In the genomic region with DNA sequence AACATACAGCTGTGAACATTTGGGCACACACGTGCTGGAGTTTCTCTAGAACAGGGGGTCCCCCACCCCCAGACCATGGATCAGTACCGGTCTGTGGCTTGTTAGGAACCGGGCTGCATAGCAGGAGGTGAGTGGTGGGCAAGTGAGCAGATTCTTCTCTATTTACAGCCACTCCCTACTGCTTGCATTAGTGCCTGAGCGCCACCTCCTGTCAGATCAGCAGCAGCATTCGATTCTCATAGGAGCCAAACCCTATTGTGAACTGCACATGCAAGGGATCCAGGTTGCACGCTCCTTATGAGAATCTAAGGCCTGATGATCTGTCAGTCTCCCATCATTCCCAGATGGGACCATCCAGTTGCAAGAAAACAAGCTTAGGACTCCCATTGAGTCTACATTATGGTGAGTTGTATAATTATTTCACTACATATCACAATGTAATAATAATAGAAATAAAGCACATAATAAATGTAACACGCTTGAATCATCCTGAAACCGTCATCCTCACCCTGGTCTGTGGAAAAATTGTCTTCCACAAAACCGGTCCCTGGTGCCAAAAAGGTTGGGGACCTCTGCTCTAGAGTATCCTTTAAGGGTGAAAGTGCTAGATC, we compare ENCODE assay signal across 8 cellular contexts. TPM values are rescaled to one million over a fixed set of nuclear protein-coding genes. Genes with fewer than 3 reads are reported as not detected.
DNase-seq lines count a peak whose midpoint lies in the region; ATAC-seq and TF ChIP-seq lines count a peak whose summit lies in the region.

No MANE protein-coding gene starts in this region.

- H3K27me3 ChIP-seq in WERI-Rb-1 (ENCODE audit: insufficient read depth, low read depth, severe bottlenecking) (no peaks in the 10 kb centered on the region), mesendoderm (ENCODE audit: insufficient read depth, low read length, poor library complexity) (no peaks in the 10 kb centered on the region), right atrium auricular region (no peaks in the 10 kb centered on the region)

- H3K36me3 ChIP-seq in WERI-Rb-1 (no peaks in the 10 kb centered on the region), mesendoderm (ENCODE audit: control insufficient read depth, insufficient read depth, low read length) (no peaks in the 10 kb centered on the region), right atrium auricular region (no peaks in the 10 kb centered on the region)

- H3K79me1 ChIP-seq in mesendoderm (ENCODE audit: low read length), result no peaks in the 10 kb centered on the region

- peak; percentile 1 for DNase-seq in NCI-H1105 treated with DMSO at 0.1 percent for 48 hours (lab: John Stamatoyannopoulos, UW)
- DNase-seq in NCI-H1105 (lab: John Stamatoyannopoulos, UW), result no peak
- DNase-seq in WERI-Rb-1, result peak; percentile 64
- peak; percentile 77 for DNase-seq in mesendoderm
- DNase-seq in right atrium auricular region (ENCODE audit: low spot score), result no peak

- H3K4me2 ChIP-seq in mesendoderm (ENCODE audit: low read length), result no peak overlapping the region

- H3K4me3 ChIP-seq in WERI-Rb-1 (ENCODE audit: low read depth, low read length) (no peak overlapping the region), mesendoderm (ENCODE audit: low read length) (no peak overlapping the region), right atrium auricular region (no peak overlapping the region)

- H2AK5ac ChIP-seq in mesendoderm (ENCODE audit: low read length), result no peak overlapping the region

- peak; percentile 68 for TF ChIP-seq CTCF in LNCAP (IDR thresholded peaks at IDR 0.05)
- TF ChIP-seq CTCF in WERI-Rb-1 (IDR thresholded peaks at IDR 0.05; ENCODE audit: low read depth, low read length), result peak; percentile 82
- TF ChIP-seq CTCF in right atrium auricular region (IDR thresholded peaks at IDR 0.05), result peak in 1 of 2 donors; percentile 26

- no peak overlapping the region for H4K5ac ChIP-seq in mesendoderm (ENCODE audit: low read length)

- no peak overlapping the region for H4K8ac ChIP-seq in mesendoderm (ENCODE audit: low read depth, low read length)

- H3K23ac ChIP-seq in mesendoderm (ENCODE audit: low read length), result no peak overlapping the region

- no peaks in the 10 kb centered on the region for H3K79me2 ChIP-seq in mesendoderm (ENCODE audit: control insufficient read depth, insufficient read depth, low read length)

- H2BK120ac ChIP-seq in mesendoderm (ENCODE audit: low read depth, low read length), result no peak overlapping the region

- ATAC-seq in GM18520 (IDR thresholded peaks at IDR 0.05; ENCODE audit: unreplicated experiment), result no peak
- ATAC-seq in HG03439 (IDR thresholded peaks at IDR 0.05; ENCODE audit: unreplicated experiment), result no peak

- H3K4ac ChIP-seq in mesendoderm (ENCODE audit: low read depth, low read length), result no peak overlapping the region

- H3K18ac ChIP-seq in mesendoderm (ENCODE audit: low read length), result no peak overlapping the region

- H3K4me1 ChIP-seq in mesendoderm (ENCODE audit: control insufficient read depth, low read depth, low read length) (no peaks in the 10 kb centered on the region), right atrium auricular region (no peaks in the 10 kb centered on the region)

- H3K56ac ChIP-seq in mesendoderm (ENCODE audit: low read length), result no peak overlapping the region

- no peak overlapping the region for H3K9ac ChIP-seq in mesendoderm (ENCODE audit: low read length)

- H3K27ac ChIP-seq in WERI-Rb-1 (no peak overlapping the region), mesendoderm (ENCODE audit: low read depth, low read length) (no peak overlapping the region), right atrium auricular region (no peak overlapping the region)

- H2BK15ac ChIP-seq in mesendoderm (replicated peaks; ENCODE audit: low read depth), result no peak overlapping the region

- no CpG with 5 or more reads among the region's 9 CpGs for WGBS in mesendoderm (ENCODE audit: extremely low coverage, insufficient coverage, low lambda C conversion rate)

- H2BK5ac ChIP-seq in mesendoderm (ENCODE audit: low read length), result no peak overlapping the region

- H3K9me3 ChIP-seq in WERI-Rb-1 (ENCODE audit: severe bottlenecking) (no peaks in the 10 kb centered on the region), right atrium auricular region (no peaks in the 10 kb centered on the region)

RNA-seq across cellular contexts. Expression of a gene that starts 25.8 kb away (rescaled TPM):
- 0.03 TPM for polyA plus RNA-seq in mesendoderm (2013, experiment 1 of 2)
- 0.03 TPM for polyA plus RNA-seq in mesendoderm (2013, experiment 2 of 2)
- total RNA-seq in right atrium auricular region, result not detected

RNA-seq across cellular contexts. Expression of a gene that starts 44.9 kb away (rescaled TPM):
- polyA plus RNA-seq in mesendoderm (2013, experiment 1 of 2), result 10.1 TPM
- 10.4 TPM for polyA plus RNA-seq in mesendoderm (2013, experiment 2 of 2)
- total RNA-seq in right atrium auricular region, result 10 to 100 TPM; 12.9 to 18.9 TPM

Comparison
In these comparisons a context has a peak if more than half of its experiments do, and no peak if none do; other contexts are left out.
1. DNase-seq: peak in NCI-H1105 treated with DMSO at 0.1 percent for 48 hours (single experiment), WERI-Rb-1 (single experiment) and mesendoderm (single experiment); none in NCI-H1105 (single experiment) and right atrium auricular region (single experiment).